In genomic region chr18:839224-840079, GRCh38 we compare ENCODE assay signal across 8 cellular contexts. TPM values are rescaled to one million over a fixed set of nuclear protein-coding genes. Genes with fewer than 3 reads are reported as not detected.
DNase-seq lines count a peak whose midpoint lies in the region; ATAC-seq lines count a peak whose summit lies in the region.

No MANE protein-coding gene starts in this region.

- CTCF ChIA-PET in activated CD8-positive, alpha-beta T cell treated with anti-CD3 and anti-CD28 coated beads, Interleukin-2, amount 10 ng/mL, durations not matched to agents 7 days and 5 days (lab: Charles Lee): interaction anchor here (0.7 to 4.3 kb wide), 51 partner anchors 9 to 680 kb away, joined by 3 to 74 read pairs (median 5); partner anchors contain the start of genes ENOSF1 and TYMS

- H3K27me3 Mint-ChIP-seq in activated CD8-positive, alpha-beta T cell treated with anti-CD3 and anti-CD28 coated beads, Interleukin-2, amount 10 ng/mL, durations not matched to agents 7 days and 5 days (ENCODE audit: low read depth): peaks cover 6% of the 10 kb centered on the region
- H3K27me3 Mint-ChIP-seq in effector memory CD8-positive, alpha-beta T cell: peaks cover 5 to 14% of the 10 kb centered on the region in 2 donors

- no peaks in the 10 kb centered on the region for H3K36me3 Mint-ChIP-seq in activated CD8-positive, alpha-beta T cell treated with anti-CD3 and anti-CD28 coated beads, Interleukin-2, amount 10 ng/mL, durations not matched to agents 7 days and 5 days (ENCODE audit: low read depth)
- H3K36me3 Mint-ChIP-seq in effector memory CD8-positive, alpha-beta T cell (ENCODE audit: insufficient read depth): no peaks in the 10 kb centered on the region

- POLR2A ChIA-PET in activated CD8-positive, alpha-beta T cell treated with anti-CD3 and anti-CD28 coated beads, Interleukin-2, amount 10 ng/mL, durations not matched to agents 7 days and 5 days (lab: Charles Lee): interaction anchor here (1.0 kb wide), 1 partner anchor 126 kb away, joined by 3 read pairs; no protein-coding TSS in a partner anchor

- H3K4me3 Mint-ChIP-seq in activated CD8-positive, alpha-beta T cell treated with anti-CD3 and anti-CD28 coated beads, Interleukin-2, amount 10 ng/mL, durations not matched to agents 7 days and 5 days: no peak overlapping the region
- H3K4me3 Mint-ChIP-seq in effector memory CD8-positive, alpha-beta T cell: no peak overlapping the region

- H3K9me3 Mint-ChIP-seq in activated CD8-positive, alpha-beta T cell treated with anti-CD3 and anti-CD28 coated beads, Interleukin-2, amount 10 ng/mL, durations not matched to agents 7 days and 5 days (ENCODE audit: insufficient read depth): no peaks in the 10 kb centered on the region
- H3K9me3 Mint-ChIP-seq in effector memory CD8-positive, alpha-beta T cell: no peaks in the 10 kb centered on the region

- ATAC-seq in GM21360 (IDR thresholded peaks at IDR 0.05; ENCODE audit: unreplicated experiment) (peak; percentile 97), HG03575 (IDR thresholded peaks at IDR 0.05; ENCODE audit: extremely low read depth, insufficient number of reproducible peaks, low FRiP score, unreplicated experiment) (peak; percentile 90)
- ATAC-seq in activated CD8-positive, alpha-beta T cell treated with anti-CD3 and anti-CD28 coated beads, Interleukin-2, amount 10 ng/mL, durations not matched to agents 7 days and 5 days: peak; percentile 98
- peak; percentile 97 for ATAC-seq in effector memory CD8-positive, alpha-beta T cell (replicated peaks)

- H3K27ac Mint-ChIP-seq in activated CD8-positive, alpha-beta T cell treated with anti-CD3 and anti-CD28 coated beads, Interleukin-2, amount 10 ng/mL, durations not matched to agents 7 days and 5 days: no peak overlapping the region
- no peak overlapping the region for H3K27ac Mint-ChIP-seq in effector memory CD8-positive, alpha-beta T cell

- DNase-seq in D341Med (ENCODE audit: low spot score): peak; percentile 95
- DNase-seq in NCI-H82 treated with DMSO at 0.1 percent for 48 hours (lab: John Stamatoyannopoulos, UW; ENCODE audit: unreplicated experiment): peak; percentile 33
- peak; percentile 93 for DNase-seq in activated CD8-positive, alpha-beta T cell treated with anti-CD3 and anti-CD28 coated beads, Interleukin-2, amount 10 ng/mL, durations not matched to agents 7 days and 5 days
- DNase-seq in effector memory CD8-positive, alpha-beta T cell: peak; percentile 88 to 91 (median 88)
- DNase-seq in middle frontal gyrus (ENCODE audit: extremely low spot score, low spot score): peak; percentile 77
- peak; percentile 82 for DNase-seq in stimulated activated CD8-positive, alpha-beta memory T cell treated with anti-CD3 and anti-CD28 coated beads, Interleukin-4, amount 100 ng/mL, for 24 hours (ENCODE audit: low read depth)

- peaks cover 5% of the 10 kb centered on the region for H3K4me1 Mint-ChIP-seq in activated CD8-positive, alpha-beta T cell treated with anti-CD3 and anti-CD28 coated beads, Interleukin-2, amount 10 ng/mL, durations not matched to agents 7 days and 5 days (ENCODE audit: low read depth)
- peaks cover 0 to 6% of the 10 kb centered on the region in 2 donors for H3K4me1 Mint-ChIP-seq in effector memory CD8-positive, alpha-beta T cell (ENCODE audit: low read depth in 2 of 2)

RNA-seq across cellular contexts. Expression of gene YES1, which starts 27.4 kb away (rescaled TPM):
- total RNA-seq in activated CD8-positive, alpha-beta T cell treated with anti-CD3 and anti-CD28 coated beads, Interleukin-2, amount 10 ng/mL, durations not matched to agents 7 days and 5 days: 10 to 100 TPM; 22.6 to 22.8 TPM

Comparison
In these comparisons a context has a peak if more than half of its experiments do, and no peak if none do; other contexts are left out.
1. Peak in every context shown above with its lines: DNase-seq and ATAC-seq.
2. DNase-seq: peak in every context shown above with its lines; median percentile 95 in D341Med; 93 in activated CD8-positive, alpha-beta T cell treated with anti-CD3 and anti-CD28 coated beads, Interleukin-2, amount 10 ng/mL, durations not matched to agents 7 days and 5 days; 88 in effector memory CD8-positive, alpha-beta T cell; 82 in stimulated activated CD8-positive, alpha-beta memory T cell treated with anti-CD3 and anti-CD28 coated beads, Interleukin-4, amount 100 ng/mL, for 24 hours; 77 in middle frontal gyrus; 33 in NCI-H82 treated with DMSO at 0.1 percent for 48 hours.